ENCODE assay signal across 8 cellular contexts in the genomic region with DNA sequence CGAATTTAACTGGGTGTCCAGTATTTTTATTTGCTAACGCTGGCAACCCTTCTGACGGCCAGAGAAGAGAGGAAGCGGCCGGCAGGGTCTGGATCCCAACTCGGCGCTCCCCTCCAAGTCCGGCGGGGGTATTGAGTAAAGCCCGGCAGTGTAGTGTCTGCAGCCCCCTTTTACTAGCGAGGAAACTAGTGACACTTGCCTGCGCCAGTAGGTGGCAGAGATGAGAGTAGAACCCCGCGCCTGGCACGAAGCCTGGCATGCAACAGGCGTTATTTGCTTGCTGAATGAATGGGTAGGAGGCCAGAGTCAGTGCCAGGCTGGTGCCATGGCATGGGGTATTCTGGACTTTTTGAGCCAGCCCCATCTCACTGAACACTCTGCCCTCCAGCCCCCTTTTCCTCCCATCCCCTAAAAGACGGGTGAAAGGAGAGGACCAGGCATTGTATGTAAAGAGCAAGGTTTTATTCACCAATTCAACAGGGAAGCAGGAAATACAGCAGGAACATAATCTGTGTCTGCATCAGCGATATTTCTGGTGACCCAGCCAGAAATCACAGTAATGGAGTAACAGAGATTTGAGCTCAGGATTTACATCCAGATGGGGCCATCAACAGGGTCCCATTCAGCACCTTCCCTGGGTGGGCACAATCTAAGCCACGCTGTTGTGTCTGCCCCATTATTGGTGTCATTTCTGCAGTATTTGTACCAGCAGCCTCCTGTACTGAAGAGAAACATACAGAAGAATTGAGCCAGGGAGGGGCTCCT. TPM values are rescaled to one million over a fixed set of nuclear protein-coding genes. Genes with fewer than 3 reads are reported as not detected.
DNase-seq lines count a peak whose midpoint lies in the region; ATAC-seq and TF ChIP-seq lines count a peak whose summit lies in the region.

No MANE protein-coding gene starts in this region.

- no peaks in the 10 kb centered on the region for H3K27me3 ChIP-seq in kidney epithelial cell (ENCODE audit: control insufficient read depth, insufficient read depth, low read length)

- peak; percentile 44 for DNase-seq in DMS79 (lab: John Stamatoyannopoulos, UW)
- DNase-seq in NCI-H446 (lab: John Stamatoyannopoulos, UW) = peak; percentile 65 to 84
- peak; percentile 64 to 65 for DNase-seq in activated CD4-positive, alpha-beta T cell treated with anti-CD3 and anti-CD28 coated beads for 24 hours (ENCODE audit: low read depth in 2 of 2)
- DNase-seq in cerebellum (ENCODE audit: low spot score) = peak; percentile 75
- DNase-seq in kidney epithelial cell (ENCODE audit: low read depth) = no peak
- peak; percentile 84 for DNase-seq in stimulated activated CD4-positive, alpha-beta T cell treated with anti-CD3 and anti-CD28 coated beads, Interleukin-15, amount 100 ng/mL, for 24 hours

- no peaks in the 10 kb centered on the region for H3K36me3 ChIP-seq in kidney epithelial cell (ENCODE audit: control insufficient read depth, insufficient read depth, low read length)

- H3K4me3 ChIP-seq in kidney epithelial cell (ENCODE audit: low read depth, low read length) = peak overlapping the region; percentile 83

- peak; percentile 77 for TF ChIP-seq CTCF in kidney epithelial cell (IDR thresholded peaks at IDR 0.05; ENCODE audit: insufficient read depth, low read length, poor library complexity, severe bottlenecking)

- ATAC-seq in HG03066 (IDR thresholded peaks at IDR 0.05; ENCODE audit: low read depth, unreplicated experiment) (peak; percentile 46), GM18870 (IDR thresholded peaks at IDR 0.05; ENCODE audit: unreplicated experiment) (no peak)

RNA-seq across cellular contexts. Expression of gene WDR73, which starts 0.8 kb away (rescaled TPM):
- 34.4 TPM for total RNA-seq in cerebellum
- total RNA-seq in kidney epithelial cell = 18.5 and 27.4 TPM in 2 replicates

RNA-seq across cellular contexts. Expression of gene NMB, which starts 3.1 kb away (rescaled TPM):
- 2.3 TPM for total RNA-seq in cerebellum
- 6.3 and 12.0 TPM in 2 replicates for total RNA-seq in kidney epithelial cell

RNA-seq across cellular contexts. Expression of gene ZSCAN2, which starts 54.1 kb away (rescaled TPM):
- total RNA-seq in cerebellum = 24.3 TPM
- total RNA-seq in kidney epithelial cell = 26.4 and 26.6 TPM in 2 replicates
